Comparison of ENCODE assay signal across 17 cellular contexts in the genomic region with DNA sequence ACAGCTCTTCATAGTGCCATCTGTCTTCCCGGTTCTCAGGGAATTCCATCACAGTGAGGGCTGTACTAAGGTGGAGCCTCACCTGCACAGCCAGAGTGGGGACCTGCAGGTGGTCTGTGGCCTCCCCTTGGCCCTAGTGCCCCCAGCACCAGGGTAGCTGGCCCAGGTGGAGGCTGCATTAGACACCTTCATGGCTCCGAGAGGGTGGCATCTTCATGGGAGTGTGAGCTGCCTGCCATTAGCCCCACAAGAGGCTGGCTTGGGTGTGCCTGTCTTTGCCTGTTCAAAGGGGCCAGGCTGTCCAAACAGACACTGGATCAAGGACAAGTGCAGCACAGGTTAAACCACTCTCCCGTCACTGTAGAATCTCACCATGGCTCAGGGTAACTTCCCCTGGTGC.
"Had no signal": no experiment of that assay in that cellular context is flagged by ENCODE, and none has a peak within 500 bp of the region (broad histone marks: within the 10 kb centered on the region; RNA-seq: fewer than 3 reads in every experiment).

No MANE protein-coding gene starts in this region.

- DNase-seq: effector memory CD8-positive, alpha-beta T cell; gastrocnemius medialis; kidney; left cardiac atrium; left ventricle myocardium inferior; mesenchymal stem cell; midbrain; nephron progenitor cell; sigmoid colon; stimulated activated CD4-positive, alpha-beta T cell treated with anti-CD3 and anti-CD28 coated beads, Interleukin-2, amount 100 ng/mL, for 24 hours; stimulated activated CD4-positive, alpha-beta T cell treated with anti-CD3 and anti-CD28 coated beads, Interleukin-4, amount 100 ng/mL, for 4 hours; stimulated activated naive CD4-positive, alpha-beta T cell; trophoblast cell had no signal

- H3K9me3 Mint-ChIP-seq: effector memory CD8-positive, alpha-beta T cell had no signal

- H3K4me3 ChIP-seq: esophagus muscularis mucosa, gastrocnemius medialis, left ventricle myocardium inferior, lung, sigmoid colon, skin epidermis had no signal

- H3K4me1 ChIP-seq: esophagus muscularis mucosa, gastrocnemius medialis, sigmoid colon had no signal

- H3K36me3 ChIP-seq: esophagus muscularis mucosa, gastrocnemius medialis, left ventricle myocardium inferior, sigmoid colon had no signal

- H3K9me3 ChIP-seq: sigmoid colon had no signal

- ATAC-seq: effector memory CD8-positive, alpha-beta T cell; gastrocnemius medialis; left cardiac atrium had no signal

- H3K4me3 Mint-ChIP-seq: effector memory CD8-positive, alpha-beta T cell; nephron progenitor cell had no signal

- H3K27me3 ChIP-seq: gastrocnemius medialis had no signal

- H3K27ac ChIP-seq: epithelial cell of prostate, esophagus muscularis mucosa, gastrocnemius medialis, left ventricle myocardium inferior, sigmoid colon, skin epidermis had no signal

- H3K27ac Mint-ChIP-seq: effector memory CD8-positive, alpha-beta T cell had no signal
